In the genomic region with DNA sequence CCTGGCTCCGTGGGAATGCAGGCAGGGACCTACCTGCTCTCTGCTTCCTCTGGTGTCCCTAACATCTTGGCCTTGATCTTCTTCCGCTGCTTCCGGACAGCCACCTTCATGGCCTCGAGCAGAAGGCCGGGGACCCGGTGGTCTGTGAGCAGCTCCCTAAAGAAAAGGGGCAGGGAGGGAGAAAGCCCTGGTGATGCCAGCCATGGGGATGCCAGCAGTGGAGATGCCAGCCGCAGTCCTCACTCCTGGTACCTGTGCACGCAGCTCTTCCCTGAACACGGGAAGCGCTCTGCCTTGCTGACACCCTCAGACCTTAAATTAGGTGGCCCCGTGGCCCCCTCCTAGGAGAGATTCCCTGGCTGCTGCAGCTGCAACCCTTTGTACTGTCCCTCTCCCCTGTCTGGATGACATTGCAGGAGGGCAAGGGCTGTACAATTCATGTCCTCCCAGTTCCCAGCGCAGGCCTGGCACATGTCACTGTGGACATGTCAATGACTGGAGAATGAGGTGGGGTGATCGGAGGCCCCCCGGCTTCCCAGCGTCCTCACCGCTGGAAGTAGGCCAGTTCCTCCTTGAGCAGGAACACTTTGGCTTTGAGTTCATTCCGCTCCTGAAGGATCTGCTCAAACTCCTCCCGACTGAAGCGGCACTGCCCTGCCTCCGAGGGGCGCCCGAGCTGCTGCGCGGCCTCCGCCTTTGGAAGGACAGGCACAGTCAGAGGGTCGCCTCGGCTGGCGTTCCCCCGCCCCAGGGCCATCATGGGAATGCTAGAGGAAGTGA, we compare ENCODE assay signal across 8 cellular contexts. TPM values are rescaled to one million over a fixed set of nuclear protein-coding genes. Genes with fewer than 3 reads are reported as not detected.
A peak's percentile ranks its signal among the peaks of the same experiment; 100 is the strongest.
DNase-seq lines count a peak whose midpoint lies in the region; ATAC-seq, FAIRE-seq and TF ChIP-seq lines count a peak whose summit lies in the region.

No MANE protein-coding gene starts in this region.

- H2AFZ ChIP-seq in IMR-90 (replicated peaks; ENCODE audit: low read length, poor library complexity), result peak overlapping the region; percentile 94
- H2AFZ ChIP-seq in mammary epithelial cell (ENCODE audit: low read depth, low read length), result peak overlapping the region; percentile 93

- H3K4me3 ChIP-seq in IMR-90 (ENCODE audit: insufficient read depth, low read depth, low read length), result peak overlapping the region; percentile 41
- peak overlapping the region; percentile 47 to 56 (median 50) for H3K4me3 ChIP-seq in mammary epithelial cell (replicated peaks in 1 of 3; ENCODE audit: insufficient read depth in 1 of 3, low read depth in 2 of 3, low read length in 3 of 3)
- H3K4me3 ChIP-seq in right lobe of liver, result peak overlapping the region; percentile 46 to 88 (median 51)
- H3K4me3 ChIP-seq in tibial nerve, result peak overlapping the region; percentile 47 to 92 (median 62)

- BruUV-seq in IMR-90 (replicated peaks; lab: Mats Ljungman, UMichigan) (no TSS peak), mammary epithelial cell (replicated peaks; lab: Mats Ljungman, UMichigan) (no TSS peak)

- peak overlapping the region; percentile 7; the same call in 1 of the 2 replicates for H3K18ac ChIP-seq in IMR-90 (ENCODE audit: low read depth, low read length)

- DNase-seq in ELF-1 (ENCODE audit: low read depth, low spot score), result peak; percentile 83
- no peak for DNase-seq in IMR-90
- no peak for DNase-seq in mammary epithelial cell
- DNase-seq in right lobe of liver, result peak in 1 of 3 donors; percentile 75
- peak in 1 of 2 donors; percentile 36 for DNase-seq in tibial nerve (ENCODE audit: low spot score in 2 of 2)
- DNase-seq in RCC 7860 (ENCODE audit: low spot score), result no peak
- no peak for DNase-seq in NK-92 treated with Interleukin-12 subunit alpha and Interleukin-12 subunit beta, amount 100 ng/mL, for 24 hours (lab: John Stamatoyannopoulos, UW)
- DNase-seq in SKM-1 (lab: John Stamatoyannopoulos, UW; ENCODE audit: unreplicated experiment), result no peak

- in situ Hi-C loops in IMR-90 (cut with MboI; ENCODE audit: low sequenced_read_pairs) (loop anchor here (5.0 kb wide), 1 partner anchor 71 kb away; no protein-coding TSS in a partner anchor), mammary epithelial cell (cut with MboI; ENCODE audit: low sequenced_read_pairs in 2 of 2) (loop anchor here in 1 of 2 donors (25.0 kb wide), 1 partner anchor 386 kb away; the partner anchor contains the start of gene BHLHA9)

- intact Hi-C loops in IMR-90 (cut with micrococcal nuclease) (loop anchor here (5.0 kb wide), 1 partner anchor 391 kb away; no protein-coding TSS in a partner anchor), mammary epithelial cell (cut with micrococcal nuclease) (loop anchor here (2.0 to 10.0 kb wide), 2 partner anchors 67 to 193 kb away; partner anchors contain the start of gene CRK), right lobe of liver (cut with DNase I) (no loop called here)

- H3K4me2 ChIP-seq in IMR-90 (ENCODE audit: low read depth, low read length) (peak overlapping the region; percentile 84), mammary epithelial cell (ENCODE audit: insufficient read depth, low read depth, low read length) (peak overlapping the region; percentile 99)

- no peak for TF ChIP-seq CTCF in IMR-90 (conservative IDR thresholded peaks at IDR 0.05; ENCODE audit: low read depth, low read length)
- TF ChIP-seq CTCF in mammary epithelial cell (conservative IDR thresholded peaks at IDR 0.05 in 1 of 2, IDR thresholded peaks at IDR 0.05 in 1 of 2; ENCODE audit: extremely low read depth in 1 of 2, insufficient read depth in 1 of 2, low read depth in 1 of 2, low read length in 2 of 2), result no peak
- TF ChIP-seq CTCF in right lobe of liver (IDR thresholded peaks at IDR 0.05), result peak in 1 of 4 donors; percentile 2
- no peak for TF ChIP-seq CTCF in tibial nerve (IDR thresholded peaks at IDR 0.05)

- no peaks in the 10 kb centered on the region; a peak in 1 of 4 replicates for H3K79me1 ChIP-seq in IMR-90 (ENCODE audit: low read depth in 1 of 2, low read length in 2 of 2)

- H4K91ac ChIP-seq in IMR-90 (ENCODE audit: insufficient read depth, low read depth, low read length), result peak overlapping the region; percentile 41

- H3K4me1 ChIP-seq in IMR-90 (ENCODE audit: control insufficient read depth, insufficient read depth, low read length) (peaks cover 30% of the 10 kb centered on the region), mammary epithelial cell (ENCODE audit: insufficient read depth, low read length) (peaks cover 50% of the 10 kb centered on the region), right lobe of liver (peaks cover 0 to 35% (median 20%) of the 10 kb centered on the region in 4 donors), tibial nerve (peaks cover 0 to 70% (median 32%) of the 10 kb centered on the region in 4 donors)

- H3K27ac ChIP-seq in IMR-90 (ENCODE audit: insufficient read depth, low read length), result peak overlapping the region; percentile 66
- peak overlapping the region; percentile 3 for H3K27ac ChIP-seq in mammary epithelial cell (ENCODE audit: insufficient read depth, low read depth, low read length)
- peak overlapping the region; percentile 52 to 71 (median 58) for H3K27ac ChIP-seq in right lobe of liver
- H3K27ac ChIP-seq in tibial nerve, result peak overlapping the region; percentile 73 to 98 (median 88)

- H2BK5ac ChIP-seq in IMR-90 (ENCODE audit: low read depth, low read length, poor library complexity, severe bottlenecking), result no peak overlapping the region

- TF ChIP-seq RAD21 in IMR-90 (IDR thresholded peaks at IDR 0.05; ENCODE audit: low read length), result no peak

- no peak for FAIRE-seq in RCC 7860 (lab: Jason Lieb, UNC)

- H2AK5ac ChIP-seq in IMR-90 (ENCODE audit: low read depth, low read length), result peak overlapping the region; percentile 73

- peak overlapping the region; percentile 51; the same call in 1 of the 2 replicates for H3K23ac ChIP-seq in IMR-90 (ENCODE audit: low read depth, low read length)

- H3K27me3 ChIP-seq in IMR-90 (ENCODE audit: control insufficient read depth, insufficient read depth, low read length) (no peaks in the 10 kb centered on the region), mammary epithelial cell (ENCODE audit: insufficient read depth, low read length) (no peaks in the 10 kb centered on the region), right lobe of liver (no peaks in the 10 kb centered on the region), tibial nerve (no peaks in the 10 kb centered on the region)

- peak overlapping the region; percentile 49 to 64; a peak in 2 of 4 replicates for H4K8ac ChIP-seq in IMR-90 (ENCODE audit: low read depth in 2 of 2, low read length in 2 of 2)

- H2BK15ac ChIP-seq in IMR-90 (ENCODE audit: low read depth, low read length), result no peak overlapping the region; the same call in 2 of the 3 replicates

- no peaks in the 10 kb centered on the region for H3K9me3 ChIP-seq in IMR-90 (ENCODE audit: control insufficient read depth, insufficient read depth, low read length)
- no peaks in the 10 kb centered on the region for H3K9me3 ChIP-seq in mammary epithelial cell (replicated peaks; ENCODE audit: insufficient read depth, low read length)
- no peaks in the 10 kb centered on the region for H3K9me3 ChIP-seq in right lobe of liver
- H3K9me3 ChIP-seq in tibial nerve, result no peaks in the 10 kb centered on the region

- peak overlapping the region; percentile 8; the same call in 1 of the 2 replicates for H4K5ac ChIP-seq in IMR-90 (ENCODE audit: low read depth, low read length)

- H4K20me1 ChIP-seq in IMR-90 (ENCODE audit: insufficient read depth, low read length) (peaks cover 27% of the 10 kb centered on the region), mammary epithelial cell (ENCODE audit: insufficient read depth, low read length) (no peaks in the 10 kb centered on the region)

- H3K9ac ChIP-seq in IMR-90 (ENCODE audit: low read depth, low read length) (peak overlapping the region; percentile 64), mammary epithelial cell (ENCODE audit: insufficient read depth, low read length) (no peak overlapping the region)

- H3K9me1 ChIP-seq in IMR-90 (ENCODE audit: insufficient read depth, low read length), result peaks cover 14% of the 10 kb centered on the region

- no peak overlapping the region for H3K56ac ChIP-seq in IMR-90 (ENCODE audit: extremely low read depth, insufficient read depth, low read length)

- 37% methylated on average over 21 of the region's 29 CpGs; no CpG with 5 or more reads in 1 of the 2 experiments for WGBS in IMR-90 (ENCODE audit: extremely low coverage in 2 of 2, insufficient read length in 1 of 2), 2 experiments
- WGBS in mammary epithelial cell (ENCODE audit: low coverage, missing lambda C conversion rate), result 53% methylated on average over 19 of the region's 29 CpGs
- 45% methylated on average over 4 of the region's 29 CpGs for WGBS in right lobe of liver (ENCODE audit: insufficient coverage, low coverage, low lambda C conversion rate, missing lambda C conversion rate)
- WGBS in tibial nerve, 2 donors, result 32 to 72% methylated on average over 13 to 28 of the region's 29 CpGs

- TF ChIP-seq POLR2A in IMR-90 (IDR thresholded peaks at IDR 0.05; ENCODE audit: low read depth, low read length), result no peak
- TF ChIP-seq POLR2A in right lobe of liver (IDR thresholded peaks at IDR 0.05), result no peak
- TF ChIP-seq POLR2A in tibial nerve (IDR thresholded peaks at IDR 0.05), result no peak

- H2BK120ac ChIP-seq in IMR-90 (ENCODE audit: low read depth, low read length), result peak overlapping the region; percentile 45

- CTCF ChIA-PET in IMR-90 (lab: Yijun Ruan, JAX), result interaction anchor here (1.3 to 2.8 kb wide), 7 partner anchors 11 to 132 kb away, joined by 3 to 25 read pairs (median 5); no protein-coding TSS in a partner anchor
- CTCF ChIA-PET in mammary epithelial cell (lab: Charles Lee; ENCODE audit: low non-redundant PET), result interaction anchor here (0.5 to 1.6 kb wide), 5 partner anchors 69 to 378 kb away, joined by 3 to 13 read pairs (median 4); no protein-coding TSS in a partner anchor

- H2BK20ac ChIP-seq in IMR-90 (ENCODE audit: low read depth, low read length), result 0 out of 2 replicates have a peak overlapping the region, but pooled peaks have one; percentile 1

- H3K36me3 ChIP-seq in IMR-90 (ENCODE audit: control insufficient read depth, insufficient read depth, low read length) (peaks cover 24% of the 10 kb centered on the region), mammary epithelial cell (ENCODE audit: insufficient read depth, low read length) (peaks cover 23% of the 10 kb centered on the region), right lobe of liver (peaks cover 3 to 26% (median 18%) of the 10 kb centered on the region in 4 donors), tibial nerve (peaks cover 3 to 26% (median 21%) of the 10 kb centered on the region in 3 donors)

- ATAC-seq in IMR-90 (ENCODE audit: low read depth) (no peak), right lobe of liver (no peak)

- POLR2A ChIA-PET in IMR-90 (lab: Charles Lee; ENCODE audit: unreplicated experiment), result interaction anchor here (0.6 kb wide), 1 partner anchor 74 kb away, joined by 3 read pairs; no protein-coding TSS in a partner anchor

- peak overlapping the region; percentile 60 for H2AK9ac ChIP-seq in IMR-90 (replicated peaks; ENCODE audit: low read depth, low read length, poor library complexity)

- TF ChIP-seq EP300 in tibial nerve (IDR thresholded peaks at IDR 0.05), result no peak

- no peaks in the 10 kb centered on the region for H3K79me2 ChIP-seq in mammary epithelial cell (ENCODE audit: insufficient read depth, low read length)

- 0 out of 2 replicates have a peak overlapping the region, but pooled peaks have one; percentile 45 for H3K14ac ChIP-seq in IMR-90 (replicated peaks; ENCODE audit: low read depth, low read length)

- H3K4ac ChIP-seq in IMR-90 (ENCODE audit: low read depth, low read length), result peak overlapping the region; percentile 69

- dilution Hi-C loops in IMR-90 (cut with HindIII; ENCODE audit: low sequenced_read_pairs, unreplicated experiment), result no loop called here
- dilution Hi-C loops in mammary epithelial cell (cut with HindIII; ENCODE audit: low sequenced_read_pairs), result no loop called here

RNA-seq across cellular contexts. Expression of gene RILP, which starts 1.7 kb away (rescaled TPM):
- total RNA-seq in IMR-90 (2012; rRNA removed) (3.9 TPM in 2 replicates), mammary epithelial cell (1 to 10 TPM; 5.1 to 7.8 TPM), right lobe of liver (10 to 100 TPM; 14.6 to 47.3 (median 23.9) TPM), tibial nerve (10 to 100 TPM; 17.6 to 59.1 (median 57.3) TPM)
- polyA plus RNA-seq in IMR-90 (2012; rRNA removed) (6.0 and 7.3 TPM in 2 replicates), mammary epithelial cell (3.1 TPM)
- 4.0 and 6.5 TPM in 2 replicates for polyA plus RNA-seq in IMR-90 (2012; cell fraction: cytosol; rRNA removed)
- polyA plus RNA-seq in IMR-90 (2012; cell fraction: nucleus; rRNA removed; ENCODE audit: low replicate concordance), result 9.0 and 11.3 TPM in 2 replicates
- not detected for polyA minus RNA-seq in mammary epithelial cell

RNA-seq across cellular contexts. Expression of gene SCARF1, which starts 2.5 kb away (rescaled TPM):
- 0.18 and 0.28 TPM in 2 replicates for total RNA-seq in IMR-90 (2012; rRNA removed)
- 0.34 and 0.43 TPM in 2 replicates for polyA plus RNA-seq in IMR-90 (2012; rRNA removed)
- 0.13 and 0.40 TPM in 2 replicates for polyA plus RNA-seq in IMR-90 (2012; cell fraction: cytosol; rRNA removed)
- 2.4 and 4.2 TPM in 2 replicates for polyA plus RNA-seq in IMR-90 (2012; cell fraction: nucleus; rRNA removed; ENCODE audit: low replicate concordance)
- total RNA-seq in mammary epithelial cell, result under 1 TPM; 0.28 to 0.83 TPM
- 0.07 TPM for polyA plus RNA-seq in mammary epithelial cell
- polyA minus RNA-seq in mammary epithelial cell, result 0.41 TPM
- 10 to 100 TPM in 2 of 6 experiments, 1 to 10 TPM in 4; 6.9 to 16.9 (median 8.4) TPM for total RNA-seq in right lobe of liver
- 10 to 100 TPM in 3 of 4 donors, 1 to 10 TPM in 1; 7.1 to 30.6 (median 21.7) TPM for total RNA-seq in tibial nerve

RNA-seq across cellular contexts. Expression of gene SLC43A2, which starts 19.4 kb away (rescaled TPM):
- total RNA-seq in IMR-90 (2012; rRNA removed), result 3.3 and 3.8 TPM in 2 replicates
- polyA plus RNA-seq in IMR-90 (2012; rRNA removed), result 9.0 and 10.3 TPM in 2 replicates
- 6.7 and 12.6 TPM in 2 replicates for polyA plus RNA-seq in IMR-90 (2012; cell fraction: cytosol; rRNA removed)
- polyA plus RNA-seq in IMR-90 (2012; cell fraction: nucleus; rRNA removed; ENCODE audit: low replicate concordance), result 6.9 and 14.7 TPM in 2 replicates
- total RNA-seq in mammary epithelial cell, result 10 to 100 TPM; 11.5 to 34.3 TPM
- 13.0 TPM for polyA plus RNA-seq in mammary epithelial cell
- polyA minus RNA-seq in mammary epithelial cell, result 12.4 TPM
- total RNA-seq in right lobe of liver, result 1 to 10 TPM; 1.4 to 8.9 (median 5.1) TPM
- 10 to 100 TPM; 10.3 to 26.1 (median 14.1) TPM for total RNA-seq in tibial nerve

RNA-seq across cellular contexts. Expression of gene PRPF8, which starts 36.7 kb away (rescaled TPM):
- total RNA-seq in IMR-90 (2012; rRNA removed) (113 and 141 TPM in 2 replicates), mammary epithelial cell (100 to 1,000 TPM; 114 to 243 TPM), right lobe of liver (100 to 1,000 TPM in 3 of 6 experiments, 10 to 100 TPM in 3; 79.3 to 116 (median 102) TPM), tibial nerve (100 to 1,000 TPM; 176 to 235 (median 194) TPM)
- polyA plus RNA-seq in IMR-90 (2012; rRNA removed) (160 and 167 TPM in 2 replicates), mammary epithelial cell (132 TPM)
- 63.5 and 106 TPM in 2 replicates for polyA plus RNA-seq in IMR-90 (2012; cell fraction: cytosol; rRNA removed)
- polyA plus RNA-seq in IMR-90 (2012; cell fraction: nucleus; rRNA removed; ENCODE audit: low replicate concordance), result 249 and 303 TPM in 2 replicates
- 482 TPM for polyA minus RNA-seq in mammary epithelial cell

Comparison
In these comparisons a context has a peak if more than half of its experiments do, and no peak if none do; other contexts are left out.
1. H3K27ac ChIP-seq: peak in every context shown above with its lines; median percentile 88 in tibial nerve; 66 in IMR-90; 58 in right lobe of liver; 3 in mammary epithelial cell.
2. intact Hi-C loops: an anchor here in IMR-90 (5.0 kb wide) and mammary epithelial cell (2.0 to 10.0 kb wide); none called in right lobe of liver.